ENCODE assay signal across 1 cellular context in the genomic region with DNA sequence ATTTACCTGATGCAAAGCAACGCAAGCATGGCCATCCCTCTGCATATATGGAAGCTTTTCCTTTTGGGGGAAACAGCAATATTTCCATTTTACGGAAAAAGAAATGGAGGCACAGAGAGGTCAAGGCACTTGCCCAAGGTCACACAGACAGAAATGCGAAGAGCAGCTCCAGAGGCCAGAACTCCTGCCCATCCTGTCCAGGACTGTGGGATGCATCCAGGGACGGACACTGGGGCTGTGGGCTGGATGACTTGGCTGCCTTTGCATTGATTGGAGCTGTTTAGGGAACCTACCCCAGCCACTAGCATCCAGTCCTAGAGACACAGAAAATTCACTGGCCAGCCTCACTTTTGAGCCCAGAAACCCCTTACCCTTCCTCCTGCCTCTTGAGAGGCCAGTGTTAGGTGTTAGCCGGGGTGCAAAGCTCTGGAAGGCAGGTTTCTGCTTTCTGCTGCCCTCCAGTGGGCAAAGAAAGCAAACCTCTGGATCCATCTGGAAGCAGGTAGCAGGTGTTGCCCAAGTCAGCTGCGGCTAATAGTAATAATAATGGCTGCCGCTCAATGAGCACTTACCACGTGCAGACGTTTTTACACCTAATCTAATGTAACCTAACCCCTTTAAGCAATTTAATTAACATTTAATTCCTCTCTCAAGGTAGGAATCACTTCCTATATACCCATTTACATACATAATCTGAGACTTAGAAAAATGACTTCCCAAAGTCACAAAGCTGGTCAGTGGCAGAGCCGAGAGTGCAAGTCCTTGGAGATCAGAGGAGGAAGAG.
TF ChIP-seq lines count a peak whose summit lies in the region.

No MANE protein-coding gene starts in this region.

TF ChIP-seq in endothelial cell of umbilical vein, 7 proteins besides CTCF, POLR2A, EP300 and RAD21:
- TF ChIP-seq, protein P1, sequence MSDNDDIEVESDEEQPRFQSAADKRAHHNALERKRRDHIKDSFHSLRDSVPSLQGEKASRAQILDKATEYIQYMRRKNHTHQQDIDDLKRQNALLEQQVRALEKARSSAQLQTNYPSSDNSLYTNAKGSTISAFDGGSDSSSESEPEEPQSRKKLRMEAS (IDR thresholded peaks at IDR 0.05; ENCODE audit: insufficient read depth, insufficient read length) = no peak
- TF ChIP-seq JUN (IDR thresholded peaks at IDR 0.05; ENCODE audit: borderline replicate concordance, insufficient read depth, insufficient read length, low read depth) = no peak
- no peak for TF ChIP-seq EZH2 (IDR thresholded peaks at IDR 0.05; ENCODE audit: borderline replicate concordance, low read depth, low read length, severe bottlenecking)
- TF ChIP-seq GATA2 (IDR thresholded peaks at IDR 0.05; ENCODE audit: insufficient read depth, insufficient read length, low read depth, low read length) = no peak
- TF ChIP-seq POLR2AphosphoS5 (IDR thresholded peaks at IDR 0.05; ENCODE audit: insufficient read depth, low read depth, low read length) = no peak
- no peak for TF ChIP-seq FOS (IDR thresholded peaks at IDR 0.05; ENCODE audit: borderline replicate concordance, insufficient read depth, low read length)
- TF ChIP-seq MYC (IDR thresholded peaks at IDR 0.05; ENCODE audit: low read depth, low read length) = no peak
